Comparison of ENCODE assay signal across 1 cellular context in genomic region chr9:129139993-129140396, GRCh38.
TF ChIP-seq lines count a peak whose summit lies in the region.

No MANE protein-coding gene starts in this region.

TF ChIP-seq in K562, 482 proteins besides CTCF, POLR2A, EP300 and RAD21 (continued from another document):
- TF ChIP-seq, protein P1, sequence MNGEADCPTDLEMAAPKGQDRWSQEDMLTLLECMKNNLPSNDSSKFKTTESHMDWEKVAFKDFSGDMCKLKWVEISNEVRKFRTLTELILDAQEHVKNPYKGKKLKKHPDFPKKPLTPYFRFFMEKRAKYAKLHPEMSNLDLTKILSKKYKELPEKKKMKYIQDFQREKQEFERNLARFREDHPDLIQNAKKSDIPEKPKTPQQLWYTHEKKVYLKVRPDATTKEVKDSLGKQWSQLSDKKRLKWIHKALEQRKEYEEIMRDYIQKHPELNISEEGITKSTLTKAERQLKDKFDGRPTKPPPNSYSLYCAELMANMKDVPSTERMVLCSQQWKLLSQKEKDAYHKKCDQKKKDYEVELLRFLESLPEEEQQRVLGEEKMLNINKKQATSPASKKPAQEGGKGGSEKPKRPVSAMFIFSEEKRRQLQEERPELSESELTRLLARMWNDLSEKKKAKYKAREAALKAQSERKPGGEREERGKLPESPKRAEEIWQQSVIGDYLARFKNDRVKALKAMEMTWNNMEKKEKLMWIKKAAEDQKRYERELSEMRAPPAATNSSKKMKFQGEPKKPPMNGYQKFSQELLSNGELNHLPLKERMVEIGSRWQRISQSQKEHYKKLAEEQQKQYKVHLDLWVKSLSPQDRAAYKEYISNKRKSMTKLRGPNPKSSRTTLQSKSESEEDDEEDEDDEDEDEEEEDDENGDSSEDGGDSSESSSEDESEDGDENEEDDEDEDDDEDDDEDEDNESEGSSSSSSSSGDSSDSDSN (IDR thresholded peaks at IDR 0.05; ENCODE audit: borderline replicate concordance in 1 of 2, low read depth in 2 of 2, low read length in 2 of 2): peak in 1 of 2 experiments; percentile 53; a peak in 1 of 4 replicates
- TF ChIP-seq TEAD1 (CRISPR knock-in tag; IDR thresholded peaks at IDR 0.05) (peak in 1 of 2 experiments; percentile 33; a peak in 1 of 4 replicates), SMARCA4 (IDR thresholded peaks at IDR 0.05) (peak; percentile 68), NFIC (IDR thresholded peaks at IDR 0.05) (0 out of 2 replicates have a peak, but pooled peaks have one; percentile 10), FOSL1 (tag; conservative IDR thresholded peaks at IDR 0.05) (peak; percentile 93), TRIM24 (IDR thresholded peaks at IDR 0.05) (peak in 1 of 2 experiments; percentile 29; a peak in 1 of 4 replicates), GABPA (tag; conservative IDR thresholded peaks at IDR 0.05; ENCODE audit: low read depth) (peak; percentile 88), TEAD4 (IDR thresholded peaks at IDR 0.05; ENCODE audit: low read length) (peak; percentile 69), TEAD4 (CRISPR knock-in tag; IDR thresholded peaks at IDR 0.05; ENCODE audit: borderline replicate concordance) (no peak), NFRKB (IDR thresholded peaks at IDR 0.05; ENCODE audit: low read depth) (peak; percentile 96)
- TF ChIP-seq, protein P2, sequence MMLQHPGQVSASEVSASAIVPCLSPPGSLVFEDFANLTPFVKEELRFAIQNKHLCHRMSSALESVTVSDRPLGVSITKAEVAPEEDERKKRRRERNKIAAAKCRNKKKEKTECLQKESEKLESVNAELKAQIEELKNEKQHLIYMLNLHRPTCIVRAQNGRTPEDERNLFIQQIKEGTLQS (IDR thresholded peaks at IDR 0.05): peak; percentile 78
- TF ChIP-seq, protein P2 (CRISPR knock-in tag; conservative IDR thresholded peaks at IDR 0.05): no peak
